17 cellular contexts compared by ENCODE assay signal in genomic region chr11:9850224-9850895, GRCh38.
DNase-seq lines count a peak whose midpoint lies in the region; ATAC-seq and TF ChIP-seq lines count a peak whose summit lies in the region.
"Had no signal": no experiment of that assay in that cellular context is flagged by ENCODE, and none has a peak within 500 bp of the region (broad histone marks: within the 10 kb centered on the region; RNA-seq: fewer than 3 reads in every experiment).

No MANE protein-coding gene starts in this region.

- TF ChIP-seq CTCF in WTC11 (IDR thresholded peaks at IDR 0.05) (no peak), MM.1S (IDR thresholded peaks at IDR 0.05; ENCODE audit: low read length) (no peak)

- no peak overlapping the region for H2BK12ac ChIP-seq in trophoblast cell (ENCODE audit: low read length)

- no peaks in the 10 kb centered on the region for H3K9me3 Mint-ChIP-seq in WTC11
- H3K9me3 Mint-ChIP-seq: H9 had no signal

- WGBS in trophoblast cell (ENCODE audit: extremely low coverage, insufficient coverage, insufficient read length), result no CpG with 5 or more reads among the region's 1 CpG

- no peaks in the 10 kb centered on the region for H3K36me3 ChIP-seq in trophoblast cell (ENCODE audit: control insufficient read depth in 1 of 2, insufficient read depth in 2 of 2, low read length in 2 of 2)
- H3K36me3 ChIP-seq in MM.1S (replicated peaks; ENCODE audit: insufficient read depth, low read length), result no peaks in the 10 kb centered on the region
- H3K36me3 ChIP-seq: BLaER1 had no signal

- no peaks in the 10 kb centered on the region for H3K27me3 ChIP-seq in trophoblast cell (ENCODE audit: insufficient read depth, low read length)
- no peaks in the 10 kb centered on the region for H3K27me3 ChIP-seq in MM.1S (replicated peaks; ENCODE audit: insufficient read depth, low read length)
- H3K27me3 ChIP-seq: BLaER1, Peyer's patch had no signal

- no peak overlapping the region for H4K8ac ChIP-seq in trophoblast cell (ENCODE audit: low read depth, low read length)

- ATAC-seq in WTC11 (no peak), GM19455 (IDR thresholded peaks at IDR 0.05; ENCODE audit: unreplicated experiment) (no peak)

- H3F3A ChIP-seq in MM.1S (ENCODE audit: insufficient read depth, low read length), result no peaks in the 10 kb centered on the region

- H3K9me3 ChIP-seq in trophoblast cell (ENCODE audit: insufficient read depth, low read depth, low read length), result no peaks in the 10 kb centered on the region
- H3K9me3 ChIP-seq in MM.1S (replicated peaks; ENCODE audit: insufficient read depth, low read length), result no peaks in the 10 kb centered on the region
- H3K9me3 ChIP-seq: BLaER1, Peyer's patch, SK-N-SH had no signal

- no peaks in the 10 kb centered on the region for H3K27me3 Mint-ChIP-seq in WTC11 (ENCODE audit: low read depth)

- no peak overlapping the region for H2AK5ac ChIP-seq in trophoblast cell (ENCODE audit: low read length)

- H3K23ac ChIP-seq in trophoblast cell (ENCODE audit: low read length), result no peak overlapping the region

- CTCF ChIA-PET in WTC11 (lab: Charles Lee), result no interaction called here

- no peak overlapping the region for H4K12ac ChIP-seq in trophoblast cell (ENCODE audit: low read depth, low read length)

- H3K36me3 Mint-ChIP-seq in WTC11, result peaks cover 11% of the 10 kb centered on the region

- no peak overlapping the region for H3K27ac Mint-ChIP-seq in WTC11
- H3K27ac Mint-ChIP-seq: H9 had no signal

- H3K18ac ChIP-seq in trophoblast cell (ENCODE audit: low read length), result no peak overlapping the region

- H3K4me2 ChIP-seq in trophoblast cell (ENCODE audit: low read length) (no peak overlapping the region), MM.1S (ENCODE audit: low read depth, low read length) (no peak overlapping the region)
- H3K4me2 ChIP-seq: BLaER1, SK-N-SH had no signal

- no peak overlapping the region for H2BK5ac ChIP-seq in trophoblast cell (ENCODE audit: low read depth, low read length, poor library complexity)

- H3K4me1 ChIP-seq in trophoblast cell (ENCODE audit: control insufficient read depth in 1 of 2, insufficient read depth in 2 of 2, low read length in 2 of 2) (peaks cover 0 to 2% of the 10 kb centered on the region in 2 experiments), MM.1S (ENCODE audit: low read length) (no peaks in the 10 kb centered on the region)
- H3K4me1 ChIP-seq: Peyer's patch had no signal

- no peak overlapping the region for H3K9ac ChIP-seq in trophoblast cell (ENCODE audit: low read length)
- no peak overlapping the region for H3K9ac ChIP-seq in MM.1S (ENCODE audit: low read length)
- H3K9ac ChIP-seq: BLaER1, SK-N-SH had no signal

- H2BK120ac ChIP-seq in trophoblast cell (ENCODE audit: insufficient read depth, low read length, poor library complexity), result no peak overlapping the region

- no peak overlapping the region for H3K4ac ChIP-seq in trophoblast cell (ENCODE audit: low read depth, low read length)

- no peak overlapping the region for H3K4me3 Mint-ChIP-seq in WTC11
- H3K4me3 Mint-ChIP-seq: H9 had no signal

- POLR2A ChIA-PET in WTC11 (lab: Charles Lee), result no interaction called here

- H3K14ac ChIP-seq in trophoblast cell (ENCODE audit: low read length), result no peak overlapping the region

- H2AFZ ChIP-seq in trophoblast cell (ENCODE audit: insufficient read depth, low read length, poor library complexity) (no peak overlapping the region), MM.1S (ENCODE audit: low read length) (no peak overlapping the region)

- H4K20me1 ChIP-seq in MM.1S (ENCODE audit: insufficient read depth, low read length), result no peaks in the 10 kb centered on the region
- H4K20me1 ChIP-seq: BLaER1 had no signal

- no peak overlapping the region for H3K27ac ChIP-seq in trophoblast cell (ENCODE audit: low read depth, low read length)
- H3K27ac ChIP-seq in MM.1S (ENCODE audit: low read length), result no peak overlapping the region
- H3K27ac ChIP-seq: BLaER1, Peyer's patch had no signal

- peaks cover 3% of the 10 kb centered on the region for H3K79me1 ChIP-seq in trophoblast cell (ENCODE audit: low read length)

- no peaks in the 10 kb centered on the region for H3K9me2 ChIP-seq in MM.1S (replicated peaks; ENCODE audit: insufficient read depth, low read length)
- H3K9me2 ChIP-seq: SK-N-SH had no signal

- H4K91ac ChIP-seq in trophoblast cell (ENCODE audit: low read depth, low read length), result no peak overlapping the region

- DNase-seq in GM03348 (ENCODE audit: low spot score), result peak; percentile 14
- no peak for DNase-seq in WTC11 (ENCODE audit: low spot score)
- DNase-seq in fibroblast of gingiva (ENCODE audit: low read depth), result peak; percentile 73
- peak; percentile 20 to 78 for DNase-seq in trophoblast cell
- no peak for DNase-seq in MM.1S
- no peak for DNase-seq in putamen (ENCODE audit: low spot score)
- DNase-seq: H9, KBM-7, NCI-H1105 treated with DMSO at 0.1 percent for 48 hours, NCI-H187, NCI-H446 treated with DMSO at 0.1 percent for 48 hours, NCI-H774, Peyer's patch, Right ventricle myocardium superior, SK-N-SH had no signal

- no peaks in the 10 kb centered on the region for H3K4me1 Mint-ChIP-seq in WTC11

- H3K79me2 ChIP-seq in trophoblast cell (ENCODE audit: control insufficient read depth, insufficient read depth, low read length, poor library complexity) (no peaks in the 10 kb centered on the region), MM.1S (ENCODE audit: low read length) (no peaks in the 10 kb centered on the region)

- no peak overlapping the region for H3K4me3 ChIP-seq in trophoblast cell (ENCODE audit: low read depth, low read length)
- no peak overlapping the region for H3K4me3 ChIP-seq in MM.1S (ENCODE audit: low read length)
- H3K4me3 ChIP-seq: BLaER1, Peyer's patch had no signal

TF ChIP-seq in WTC11, 78 proteins besides CTCF, POLR2A, EP300 and RAD21:
- TF ChIP-seq ZNF121 (CRISPR knock-in tag; IDR thresholded peaks at IDR 0.05) (peak; percentile 56), USF2 (CRISPR knock-in tag; IDR thresholded peaks at IDR 0.05) (no peak)

Comparison
In these comparisons a context has a peak if more than half of its experiments do, and no peak if none do; other contexts are left out.
1. DNase-seq: peak in GM03348 (single experiment), fibroblast of gingiva (single experiment) and trophoblast cell (2 of 2); none in WTC11 (single experiment), MM.1S (single experiment) and putamen (single experiment).